ENCODE assay signal across 14 cellular contexts in the genomic region with DNA sequence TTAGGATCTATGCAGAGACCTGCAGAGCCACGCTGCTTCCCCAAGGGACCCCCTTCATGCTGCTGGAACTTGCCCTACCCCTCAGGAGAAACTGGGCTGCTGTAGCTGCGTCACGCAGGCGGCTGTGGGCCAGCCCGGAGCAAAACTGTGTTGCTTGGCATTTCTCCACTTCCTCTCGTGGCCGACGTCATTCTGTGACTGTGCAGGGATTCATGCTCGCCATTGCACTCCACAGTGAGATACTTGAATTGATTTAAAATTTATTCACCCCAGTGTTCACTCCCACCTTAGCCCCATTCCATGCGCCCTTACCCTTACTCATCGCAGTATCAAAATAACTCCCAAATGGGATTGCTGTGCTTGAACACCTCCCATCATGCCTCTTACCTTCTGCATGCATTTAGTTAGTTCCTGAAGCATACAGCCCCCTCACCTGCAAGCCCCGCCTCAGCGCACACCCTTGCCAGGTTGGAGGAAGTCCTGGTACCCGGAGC. TPM values are rescaled to one million over a fixed set of nuclear protein-coding genes. Genes with fewer than 3 reads are reported as not detected.
DNase-seq lines count a peak whose midpoint lies in the region; ATAC-seq and TF ChIP-seq lines count a peak whose summit lies in the region.
"Had no signal": no experiment of that assay in that cellular context is flagged by ENCODE, and none has a peak within 500 bp of the region (broad histone marks: within the 10 kb centered on the region; RNA-seq: fewer than 3 reads in every experiment).

No MANE protein-coding gene starts in this region.

- WGBS in GM23248 (ENCODE audit: low coverage in 1 of 2, low lambda C conversion rate in 2 of 2, missing lambda C conversion rate in 2 of 2), 2 experiments: 81% methylated on average over 14 of the region's 14 CpGs
- 45% methylated on average over 14 of the region's 14 CpGs for WGBS in right cardiac atrium
- 68 to 85% (median 79%) methylated on average over 14 of the region's 14 CpGs for WGBS in stomach, 5 donors

- H3F3A ChIP-seq in GM23248 (ENCODE audit: insufficient read depth): peaks cover 41% of the 10 kb centered on the region

- peaks cover 11% of the 10 kb centered on the region for H3K79me2 ChIP-seq in GM23248 (ENCODE audit: insufficient read depth)

- in situ Hi-C loops in GM23248 (cut with MboI): no loop called here

- intact Hi-C loops in right cardiac atrium (cut with DNase I) (no loop called here), stomach (cut with DNase I; ENCODE audit: low total_unique reads) (no loop called here)

- DNase-seq in GM23248: peak; percentile 54
- peak in 36 of 61 donors; percentile 7 to 86 (median 46) for DNase-seq in caudate nucleus (lab: John Stamatoyannopoulos, UW)
- peak; percentile 88 to 94 (median 92) for DNase-seq in right cardiac atrium
- DNase-seq in stomach: no peak
- no peak for DNase-seq in DMS 273 (lab: John Stamatoyannopoulos, UW; ENCODE audit: unreplicated experiment)
- DNase-seq in cerebellar nuclear complex (lab: John Stamatoyannopoulos, UW): no peak
- no peak for DNase-seq in activated CD4-positive, CD25-positive, alpha-beta regulatory T cell treated with anti-CD3 and anti-CD28 coated beads, Interleukin-2, amount 50 U/mL, for 72 hours
- DNase-seq: activated gamma-delta T cell, H9, NCI-H2081, small intestine, T-cell had no signal

- ATAC-seq in right cardiac atrium: peak; percentile 73 to 75
- no peak for ATAC-seq in GM19463 (IDR thresholded peaks at IDR 0.05; ENCODE audit: unreplicated experiment)
- ATAC-seq: mucosa of descending colon, T-cell had no signal

- H2AFZ ChIP-seq in GM23248: no peak overlapping the region

- no peaks in the 10 kb centered on the region for H3K9me2 ChIP-seq in GM23248 (ENCODE audit: insufficient read depth)

- H3K4me1 ChIP-seq in GM23248 (ENCODE audit: insufficient read depth) (peaks cover 27% of the 10 kb centered on the region), right cardiac atrium (ENCODE audit: control insufficient read depth, insufficient read depth, low read length) (peaks cover 2% of the 10 kb centered on the region), stomach (peaks cover 8 to 36% (median 26%) of the 10 kb centered on the region in 4 donors)

- H3K27me3 ChIP-seq in GM23248 (replicated peaks; ENCODE audit: insufficient read depth) (no peaks in the 10 kb centered on the region), right cardiac atrium (ENCODE audit: control insufficient read depth, insufficient read depth) (no peaks in the 10 kb centered on the region), stomach (no peaks in the 10 kb centered on the region)

- H3K9ac ChIP-seq in GM23248: peak overlapping the region; percentile 48; the same call in 1 of the 2 replicates

- no peak overlapping the region for H3K4me2 ChIP-seq in GM23248 (ENCODE audit: unreplicated experiment)

- TF ChIP-seq CTCF in stomach (IDR thresholded peaks at IDR 0.05): no peak

- H3K27ac ChIP-seq in GM23248 (peak overlapping the region; percentile 79), caudate nucleus (ENCODE audit: low read depth, low read length) (peak overlapping the region; percentile 72), right cardiac atrium (ENCODE audit: low read length) (peak overlapping the region; percentile 82), stomach (peak overlapping the region in 3 of 5 donors; percentile 46 to 48 (median 47))

- H3K4me3 ChIP-seq in GM23248: no peak overlapping the region
- H3K4me3 ChIP-seq in right cardiac atrium (ENCODE audit: low read length): no peak overlapping the region
- H3K4me3 ChIP-seq in stomach: no peak overlapping the region
- H3K4me3 ChIP-seq: mucosa of descending colon had no signal

- TF ChIP-seq EP300 in stomach (IDR thresholded peaks at IDR 0.05): no peak

- H4K20me1 ChIP-seq in GM23248 (ENCODE audit: insufficient read depth): no peaks in the 10 kb centered on the region

- no peaks in the 10 kb centered on the region for H3K9me3 ChIP-seq in GM23248 (ENCODE audit: low read depth)
- H3K9me3 ChIP-seq in right cardiac atrium (ENCODE audit: control insufficient read depth, low read length): no peaks in the 10 kb centered on the region
- H3K9me3 ChIP-seq in stomach: no peaks in the 10 kb centered on the region
- H3K9me3 ChIP-seq: mucosa of descending colon had no signal

- TF ChIP-seq POLR2A in stomach (IDR thresholded peaks at IDR 0.05): no peak

- no peaks in the 10 kb centered on the region for H3K36me3 ChIP-seq in GM23248 (ENCODE audit: low read depth)
- peaks cover 0 to 26% (median 9%) of the 10 kb centered on the region in 4 donors for H3K36me3 ChIP-seq in stomach

RNA-seq across cellular contexts. Expression of gene TMEM44, which starts 45.7 kb away (rescaled TPM):
- total RNA-seq in GM23248 (2014; rRNA removed; shearing (Covaris generic)): 14.6 and 26.3 TPM in 2 replicates
- polyA plus RNA-seq in GM23248 (2016; fragmentation: Nextera tagmentation; extraction: Ambion mirVana) (13.1 and 14.3 TPM in 2 replicates), right cardiac atrium (7.6 TPM), stomach (1 to 10 TPM; 4.4 to 9.1 (median 6.1) TPM)
- total RNA-seq in right cardiac atrium (10 to 100 TPM in 1 of 4 donors, 1 to 10 TPM in 3; 5.1 to 11.3 (median 8.5) TPM), stomach (100 to 1,000 TPM in 1 of 5 donors, 10 to 100 TPM in 2, 1 to 10 TPM in 1, not detected in 1; 9.4 to 352 (median 16.3) TPM)

Comparison
In these comparisons a context has a peak if more than half of its experiments do, and no peak if none do; other contexts are left out.
1. DNase-seq: peak in GM23248 (single experiment), caudate nucleus (36 of 61) and right cardiac atrium (3 of 3); none in stomach (single experiment), DMS 273 (single experiment), cerebellar nuclear complex (0 of 2) and activated CD4-positive, CD25-positive, alpha-beta regulatory T cell treated with anti-CD3 and anti-CD28 coated beads, Interleukin-2, amount 50 U/mL, for 72 hours (single experiment).
2. Peak in every context shown above with its lines, with median percentiles within 50 percentile points of each other: H3K27ac ChIP-seq.